ENCODE assay signal across 21 cellular contexts in the genomic region with DNA sequence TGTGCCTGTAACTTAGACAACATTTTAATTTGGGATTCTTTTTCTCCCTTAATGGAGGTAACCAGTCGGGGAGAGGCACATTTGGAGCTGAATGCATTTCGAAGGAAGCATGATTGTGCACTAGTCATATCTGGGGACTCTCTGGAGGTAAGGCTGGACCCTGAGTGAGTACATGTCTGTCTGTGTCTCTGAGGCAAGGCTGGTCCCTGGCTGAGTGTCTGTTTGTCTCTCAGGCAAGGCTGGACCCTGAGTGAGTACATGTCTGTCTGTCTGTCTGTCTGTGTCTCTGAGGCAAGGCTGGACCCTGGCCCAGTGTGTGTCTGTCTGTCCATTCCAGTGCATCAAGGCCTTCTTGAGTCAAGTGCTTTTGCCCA. TPM values are rescaled to one million over a fixed set of nuclear protein-coding genes. Genes with fewer than 3 reads are reported as not detected.
A peak's percentile ranks its signal among the peaks of the same experiment; 100 is the strongest.
DNase-seq lines count a peak whose midpoint lies in the region; ATAC-seq and TF ChIP-seq lines count a peak whose summit lies in the region.
"Had no signal": no experiment of that assay in that cellular context is flagged by ENCODE, and none has a peak within 500 bp of the region (broad histone marks: within the 10 kb centered on the region; RNA-seq: fewer than 3 reads in every experiment).

No MANE protein-coding gene starts in this region.

- TF ChIP-seq CTCF in WTC11 (IDR thresholded peaks at IDR 0.05) (no peak), upper lobe of right lung (IDR thresholded peaks at IDR 0.05) (no peak), mammary epithelial cell (conservative IDR thresholded peaks at IDR 0.05 in 1 of 2, IDR thresholded peaks at IDR 0.05 in 1 of 2; ENCODE audit: extremely low read depth in 1 of 2, insufficient read depth in 1 of 2, low read depth in 1 of 2, low read length in 2 of 2) (no peak)

- no TSS peak for BruUV-seq in mammary epithelial cell (replicated peaks; lab: Mats Ljungman, UMichigan)

- H3K9me3 Mint-ChIP-seq in WTC11: peaks cover under 1% of the 10 kb centered on the region; the same call in 1 of the 2 replicates
- H3K9me3 Mint-ChIP-seq in naive thymus-derived CD8-positive, alpha-beta T cell: peaks cover 0 to 4% (median 0%) of the 10 kb centered on the region in 9 donors
- H3K9me3 Mint-ChIP-seq: CD4-positive, alpha-beta T cell had no signal

- H3K9ac ChIP-seq in mesenchymal stem cell (ENCODE audit: low read length): no peak overlapping the region
- no peak overlapping the region for H3K9ac ChIP-seq in mammary epithelial cell (ENCODE audit: insufficient read depth, low read length)
- H3K9ac ChIP-seq: BLaER1 had no signal

- no peaks in the 10 kb centered on the region for H3K27me3 Mint-ChIP-seq in WTC11 (ENCODE audit: low read depth)
- H3K27me3 Mint-ChIP-seq in naive thymus-derived CD8-positive, alpha-beta T cell: no peaks in the 10 kb centered on the region
- H3K27me3 Mint-ChIP-seq: CD4-positive, alpha-beta T cell had no signal

- H3K4me2 ChIP-seq in mesenchymal stem cell (ENCODE audit: low read length, poor library complexity, severe bottlenecking) (no peak overlapping the region), mammary epithelial cell (ENCODE audit: insufficient read depth, low read depth, low read length) (no peak overlapping the region)
- H3K4me2 ChIP-seq: BLaER1 had no signal

- intact Hi-C loops in upper lobe of right lung (cut with DNase I): no loop called here
- intact Hi-C loops in mammary epithelial cell (cut with micrococcal nuclease): no loop called here

- no peak overlapping the region for H4K8ac ChIP-seq in mesenchymal stem cell (ENCODE audit: low read length)

- no peaks in the 10 kb centered on the region for H3K79me2 ChIP-seq in mammary epithelial cell (ENCODE audit: insufficient read depth, low read length)

- H2AK5ac ChIP-seq in mesenchymal stem cell (ENCODE audit: low read length, severe bottlenecking): peak overlapping the region; percentile 33

- H3K27ac Mint-ChIP-seq in WTC11: peak overlapping the region; percentile 23; the same call in 1 of the 2 replicates
- H3K27ac Mint-ChIP-seq in naive thymus-derived CD8-positive, alpha-beta T cell: no peak overlapping the region
- H3K27ac Mint-ChIP-seq: CD4-positive, alpha-beta T cell had no signal

- no peak overlapping the region for H2BK15ac ChIP-seq in mesenchymal stem cell (ENCODE audit: low read depth, poor library complexity, severe bottlenecking)

- no peak overlapping the region for H3K23ac ChIP-seq in mesenchymal stem cell (ENCODE audit: low read length in 2 of 2)

- H4K91ac ChIP-seq in mesenchymal stem cell (ENCODE audit: low read length): no peak overlapping the region

- H2BK120ac ChIP-seq in mesenchymal stem cell (ENCODE audit: low read depth, low read length): no peak overlapping the region

- ATAC-seq in WTC11 (no peak), upper lobe of right lung (peak; percentile 11)
- no peak for ATAC-seq in naive thymus-derived CD8-positive, alpha-beta T cell
- ATAC-seq: Right ventricle myocardium inferior had no signal

- dilution Hi-C loops in mammary epithelial cell (cut with HindIII; ENCODE audit: low sequenced_read_pairs): no loop called here

- peaks cover 39% of the 10 kb centered on the region for H3K36me3 Mint-ChIP-seq in WTC11
- peaks cover 5 to 72% (median 34%) of the 10 kb centered on the region in 3 donors for H3K36me3 Mint-ChIP-seq in naive thymus-derived CD8-positive, alpha-beta T cell

- no peak overlapping the region for H3K4me3 Mint-ChIP-seq in WTC11
- H3K4me3 Mint-ChIP-seq in naive thymus-derived CD8-positive, alpha-beta T cell: no peak overlapping the region
- H3K4me3 Mint-ChIP-seq: CD4-positive, alpha-beta T cell had no signal

- no peak overlapping the region for H2BK12ac ChIP-seq in mesenchymal stem cell (ENCODE audit: low read length in 2 of 2)

- H3K4me3 ChIP-seq in mesenchymal stem cell (ENCODE audit: insufficient read depth in 1 of 2, low read depth in 1 of 2, low read length in 2 of 2) (no peak overlapping the region), upper lobe of right lung (no peak overlapping the region), mammary epithelial cell (replicated peaks in 1 of 3; ENCODE audit: insufficient read depth in 1 of 3, low read depth in 2 of 3, low read length in 3 of 3) (no peak overlapping the region)
- H3K4me3 ChIP-seq: BLaER1, SJSA1 had no signal

- no peak overlapping the region for H3K4ac ChIP-seq in mesenchymal stem cell (ENCODE audit: low read depth in 1 of 2, low read length in 2 of 2)

- WGBS in mesenchymal stem cell: 95% methylated on average over 2 of the region's 2 CpGs
- WGBS in mammary epithelial cell (ENCODE audit: low coverage, missing lambda C conversion rate): 85% methylated on average over 2 of the region's 2 CpGs

- no peak overlapping the region for H3K14ac ChIP-seq in mesenchymal stem cell (ENCODE audit: low read length in 2 of 2)

- no peak overlapping the region for H2AFZ ChIP-seq in mesenchymal stem cell (ENCODE audit: low read depth, low read length)
- H2AFZ ChIP-seq in mammary epithelial cell (ENCODE audit: low read depth, low read length): no peak overlapping the region

- CTCF ChIA-PET in WTC11 (lab: Charles Lee): no interaction called here
- CTCF ChIA-PET in mammary epithelial cell (lab: Charles Lee; ENCODE audit: low non-redundant PET): no interaction called here

- DNase-seq in WTC11 (ENCODE audit: low spot score) (no peak), islet precursor cell (peak; percentile 37), mesenchymal stem cell (no peak), upper lobe of right lung (no peak), mammary epithelial cell (no peak)
- no peak for DNase-seq in activated CD4-positive, alpha-beta T cell treated with anti-CD3 and anti-CD28 coated beads for 48 hours
- no peak for DNase-seq in naive thymus-derived CD8-positive, alpha-beta T cell
- DNase-seq: CD4-positive, alpha-beta T cell; COR-L47; DMS153; GOT3; Karpas-422; MV-4-11; NCI-H1105 treated with DMSO at 0.1 percent for 48 hours; NCI-H1694 treated with DMSO at 0.1 percent for 48 hours; NCI-H2081 treated with DMSO at 0.1 percent for 48 hours; NCI-H2171 treated with DMSO at 0.1 percent for 48 hours; OCI-M1 had no signal

- H3K9me3 ChIP-seq in mesenchymal stem cell (ENCODE audit: control insufficient read depth, low read length): peaks cover 1% of the 10 kb centered on the region
- no peaks in the 10 kb centered on the region for H3K9me3 ChIP-seq in upper lobe of right lung
- no peaks in the 10 kb centered on the region for H3K9me3 ChIP-seq in mammary epithelial cell (replicated peaks; ENCODE audit: insufficient read depth, low read length)
- H3K9me3 ChIP-seq: SJSA1 had no signal

- H3K18ac ChIP-seq in mesenchymal stem cell (ENCODE audit: low read depth in 1 of 2, low read length in 2 of 2): no peak overlapping the region

- no peaks in the 10 kb centered on the region for H4K20me1 ChIP-seq in mammary epithelial cell (ENCODE audit: insufficient read depth, low read length)
- H4K20me1 ChIP-seq: BLaER1 had no signal

- H3K36me3 ChIP-seq in mesenchymal stem cell (ENCODE audit: control insufficient read depth in 1 of 2, insufficient read depth in 2 of 2, low read depth in 1 of 2, low read length in 2 of 2) (peaks cover 39 to 64% of the 10 kb centered on the region in 2 experiments), upper lobe of right lung (peaks cover 47% of the 10 kb centered on the region), mammary epithelial cell (ENCODE audit: insufficient read depth, low read length) (peaks cover 12% of the 10 kb centered on the region)

- in situ Hi-C loops in mammary epithelial cell (cut with MboI; ENCODE audit: low sequenced_read_pairs in 2 of 2): no loop called here

- H3K27ac ChIP-seq in mesenchymal stem cell (ENCODE audit: low read length, poor library complexity, severe bottlenecking): no peak overlapping the region
- no peak overlapping the region for H3K27ac ChIP-seq in upper lobe of right lung
- H3K27ac ChIP-seq in mammary epithelial cell (ENCODE audit: insufficient read depth, low read depth, low read length): no peak overlapping the region
- H3K27ac ChIP-seq: BLaER1, SJSA1 had no signal

- POLR2A ChIA-PET in WTC11 (lab: Charles Lee): no interaction called here
- POLR2A ChIA-PET in naive thymus-derived CD8-positive, alpha-beta T cell (lab: Charles Lee): no interaction called here

- H2BK5ac ChIP-seq in mesenchymal stem cell (ENCODE audit: low read depth, low read length, poor library complexity, severe bottlenecking): no peak overlapping the region

- H3K79me1 ChIP-seq in mesenchymal stem cell (replicated peaks; ENCODE audit: low read length, poor library complexity, severe bottlenecking): peaks cover 2% of the 10 kb centered on the region

- H3K4me1 ChIP-seq in mesenchymal stem cell (ENCODE audit: control insufficient read depth, insufficient read depth, low read depth, low read length) (peaks cover 15% of the 10 kb centered on the region), upper lobe of right lung (no peaks in the 10 kb centered on the region), mammary epithelial cell (ENCODE audit: insufficient read depth, low read length) (no peaks in the 10 kb centered on the region)
- H3K4me1 ChIP-seq: BLaER1, SJSA1 had no signal

- no peaks in the 10 kb centered on the region for H3K4me1 Mint-ChIP-seq in WTC11
- H3K4me1 Mint-ChIP-seq in naive thymus-derived CD8-positive, alpha-beta T cell: no peaks in the 10 kb centered on the region

- H3K27me3 ChIP-seq in mesenchymal stem cell (ENCODE audit: control insufficient read depth in 1 of 2, insufficient read depth in 1 of 2, low read length in 2 of 2) (no peaks in the 10 kb centered on the region), upper lobe of right lung (no peaks in the 10 kb centered on the region), mammary epithelial cell (ENCODE audit: insufficient read depth, low read length) (no peaks in the 10 kb centered on the region)
- H3K27me3 ChIP-seq: BLaER1, SJSA1 had no signal

TF ChIP-seq in WTC11, 78 proteins besides CTCF, POLR2A, EP300 and RAD21 (continues in another document):
- no peak for TF ChIP-seq ZNF219 (CRISPR knock-in tag; IDR thresholded peaks at IDR 0.05; ENCODE audit: borderline replicate concordance)
- no peak for TF ChIP-seq NR1H2 (CRISPR knock-in tag; IDR thresholded peaks at IDR 0.05)
- no peak for TF ChIP-seq CBFB (CRISPR knock-in tag; IDR thresholded peaks at IDR 0.05; ENCODE audit: low read depth)

RNA-seq across cellular contexts. Expression of a gene that starts 51.5 kb away (rescaled TPM):
- total RNA-seq in WTC11 (2021) (17.6 to 20.2 TPM (median 17.6 TPM) in 3 replicates), upper lobe of right lung (16.6 TPM), mammary epithelial cell (1 to 10 TPM; 2.7 to 3.4 TPM)
- polyA plus RNA-seq in mesenchymal stem cell (2013, experiment 1 of 2): 9.9 TPM
- polyA plus RNA-seq in mesenchymal stem cell (2013, experiment 2 of 2): 10.1 TPM
- polyA plus RNA-seq in mammary epithelial cell: 0.60 TPM
- 2.3 TPM for polyA minus RNA-seq in mammary epithelial cell
- total RNA-seq in naive thymus-derived CD8-positive, alpha-beta T cell: 10 to 100 TPM; 50.2 to 51.0 TPM
- polyA plus RNA-seq in naive thymus-derived CD8-positive, alpha-beta T cell: 10 to 100 TPM; 12.7 to 34.9 (median 17.4) TPM
